In genomic region chr22:35752172-35752832, GRCh38 we compare ENCODE assay signal across 16 cellular contexts. TPM values are rescaled to one million over a fixed set of nuclear protein-coding genes. Genes with fewer than 3 reads are reported as not detected.
DNase-seq lines count a peak whose midpoint lies in the region; TF ChIP-seq lines count a peak whose summit lies in the region.
"Had no signal": no experiment of that assay in that cellular context is flagged by ENCODE, and none has a peak within 500 bp of the region (broad histone marks: within the 10 kb centered on the region; RNA-seq: fewer than 3 reads in every experiment).

No MANE protein-coding gene starts in this region.

- no peak overlapping the region for H2BK15ac ChIP-seq in neuronal stem cell (ENCODE audit: low read length)

- peaks cover 57% of the 10 kb centered on the region for H3K4me1 Mint-ChIP-seq in brain
- H3K4me1 Mint-ChIP-seq: CD4-positive, alpha-beta memory T cell had no signal

- H2BK12ac ChIP-seq in neuronal stem cell (ENCODE audit: low read length): no peak overlapping the region

- 64 to 72% methylated on average over 5 of the region's 5 CpGs for WGBS in GM23248 (ENCODE audit: low coverage in 1 of 2, low lambda C conversion rate in 2 of 2, missing lambda C conversion rate in 2 of 2), 2 experiments
- WGBS in neuronal stem cell (ENCODE audit: extremely low coverage in 2 of 2, insufficient read length in 2 of 2, insufficient replicate concordance in 1 of 2), 2 donors: no CpG with 5 or more reads among the region's 5 CpGs
- WGBS in prostate gland: 66% methylated on average over 5 of the region's 5 CpGs

- peaks cover 31% of the 10 kb centered on the region for H3K36me3 ChIP-seq in GM23248 (ENCODE audit: low read depth)
- H3K36me3 ChIP-seq in neuronal stem cell (replicated peaks in 1 of 2; ENCODE audit: control insufficient read depth in 2 of 2, insufficient read depth in 2 of 2, low read length in 2 of 2): peaks cover 0 to 71% of the 10 kb centered on the region in 2 donors
- H3K36me3 ChIP-seq in prostate gland: no peaks in the 10 kb centered on the region

- no peak overlapping the region for H3K23ac ChIP-seq in neuronal stem cell (ENCODE audit: low read depth, low read length, poor library complexity)

- H3F3A ChIP-seq in GM23248 (ENCODE audit: insufficient read depth): peaks cover 32% of the 10 kb centered on the region

- in situ Hi-C loops in GM23248 (cut with MboI): no loop called here

- peak overlapping the region in 3 of 5 experiments; percentile 60 to 88 (median 83) for H3K27ac Mint-ChIP-seq in brain
- H3K27ac Mint-ChIP-seq: activated CD4-positive, alpha-beta T cell treated with anti-CD3 and anti-CD28 coated beads, Interleukin-2, amount 10 ng/mL, durations not matched to agents 7 days and 5 days; activated T-cell treated with anti-CD3 and anti-CD28 coated beads, Interleukin-2, amount 50 U/mL, for 72 hours; CD4-positive, alpha-beta memory T cell had no signal

- no peak for TF ChIP-seq CTCF in brain (conservative IDR thresholded peaks at IDR 0.05)
- TF ChIP-seq CTCF in prostate gland (IDR thresholded peaks at IDR 0.05): no peak

- H3K4me1 ChIP-seq in GM23248 (ENCODE audit: insufficient read depth) (peaks cover 11% of the 10 kb centered on the region), neuronal stem cell (ENCODE audit: control insufficient read depth in 2 of 2, insufficient read depth in 1 of 2, low read depth in 1 of 2, low read length in 2 of 2) (peaks cover 7 to 17% of the 10 kb centered on the region in 2 donors), prostate gland (replicated peaks) (no peaks in the 10 kb centered on the region)
- H3K4me1 ChIP-seq: ascending aorta had no signal

- H3K27ac ChIP-seq in GM23248 (no peak overlapping the region), neuronal stem cell (replicated peaks; ENCODE audit: low read length) (peak overlapping the region; percentile 71), prostate gland (no peak overlapping the region)
- H3K27ac ChIP-seq: ascending aorta had no signal

- no peak overlapping the region for H2BK5ac ChIP-seq in neuronal stem cell (ENCODE audit: low read length)

- DNase-seq in GM23248: no peak
- DNase-seq in MV-4-11 (lab: John Stamatoyannopoulos, UW): peak; percentile 52
- peak; percentile 48 for DNase-seq in neuronal stem cell (ENCODE audit: low spot score)
- no peak for DNase-seq in prostate gland (ENCODE audit: low spot score)
- DNase-seq in stimulated activated naive CD4-positive, alpha-beta T cell treated with Interleukin-2 at 50 U/mL for 16 hours (lab: John Stamatoyannopoulos, UW): no peak
- no peak for DNase-seq in NCI-H2227 (lab: John Stamatoyannopoulos, UW; ENCODE audit: unreplicated experiment)
- DNase-seq: activated CD4-positive, alpha-beta T cell treated with anti-CD3 and anti-CD28 coated beads, Interleukin-2, amount 10 ng/mL, durations not matched to agents 7 days and 5 days; activated T-cell treated with anti-CD3 and anti-CD28 coated beads, Interleukin-2, amount 50 U/mL, for 72 hours; CD4-positive, alpha-beta memory T cell; foreskin fibroblast; GF-D8; NCI-H146; sigmoid colon; T-helper 1 cell had no signal

- H2AFZ ChIP-seq in GM23248: no peak overlapping the region
- H2AFZ ChIP-seq in neuronal stem cell (ENCODE audit: low read length): no peak overlapping the region

- H4K20me1 ChIP-seq in GM23248 (ENCODE audit: insufficient read depth): no peaks in the 10 kb centered on the region

- TF ChIP-seq POLR2A in prostate gland (IDR thresholded peaks at IDR 0.05): no peak

- no peak overlapping the region for H3K4me2 ChIP-seq in GM23248 (ENCODE audit: unreplicated experiment)
- H3K4me2 ChIP-seq in neuronal stem cell (ENCODE audit: insufficient read depth, low read length, poor library complexity, severe bottlenecking): no peak overlapping the region

- no peak overlapping the region for H3K14ac ChIP-seq in neuronal stem cell (ENCODE audit: low read length)

- H3K27me3 ChIP-seq in GM23248 (replicated peaks; ENCODE audit: insufficient read depth) (no peaks in the 10 kb centered on the region), neuronal stem cell (ENCODE audit: control insufficient read depth in 3 of 3, insufficient read depth in 3 of 3, low read depth in 1 of 3, low read length in 3 of 3) (no peaks in the 10 kb centered on the region), prostate gland (replicated peaks; ENCODE audit: insufficient read depth) (no peaks in the 10 kb centered on the region)
- H3K27me3 ChIP-seq: ascending aorta, sigmoid colon had no signal

- no peak overlapping the region for H3K18ac ChIP-seq in neuronal stem cell (ENCODE audit: low read length)

- H3K4me3 Mint-ChIP-seq in brain: peak overlapping the region in 1 of 5 experiments; percentile 48
- H3K4me3 Mint-ChIP-seq: activated CD4-positive, alpha-beta T cell treated with anti-CD3 and anti-CD28 coated beads, Interleukin-2, amount 10 ng/mL, durations not matched to agents 7 days and 5 days; activated T-cell treated with anti-CD3 and anti-CD28 coated beads, Interleukin-2, amount 50 U/mL, for 72 hours; CD4-positive, alpha-beta memory T cell had no signal

- no peaks in the 10 kb centered on the region for H3K79me1 ChIP-seq in neuronal stem cell (ENCODE audit: low read depth, low read length)

- H3K79me2 ChIP-seq in GM23248 (ENCODE audit: insufficient read depth): peaks cover 53% of the 10 kb centered on the region

- no peak overlapping the region for H2BK120ac ChIP-seq in neuronal stem cell (ENCODE audit: low read depth, low read length)

- no peak overlapping the region for H2AK5ac ChIP-seq in neuronal stem cell (ENCODE audit: low read depth, low read length)

- peaks cover 61% of the 10 kb centered on the region for H3K36me3 Mint-ChIP-seq in brain
- H3K36me3 Mint-ChIP-seq: CD4-positive, alpha-beta memory T cell had no signal

- no peak overlapping the region for H4K91ac ChIP-seq in neuronal stem cell (ENCODE audit: low read depth, low read length, poor library complexity)

- intact Hi-C loops in prostate gland (cut with DNase I): no loop called here

- 0 out of 2 replicates have a peak overlapping the region, but pooled peaks have one; percentile 12 for H3K9ac ChIP-seq in GM23248
- H3K9ac ChIP-seq in neuronal stem cell (ENCODE audit: low read depth, low read length, poor library complexity): no peak overlapping the region

- H3K9me3 Mint-ChIP-seq in brain: no peaks in the 10 kb centered on the region
- H3K9me3 Mint-ChIP-seq: activated CD4-positive, alpha-beta T cell treated with anti-CD3 and anti-CD28 coated beads, Interleukin-2, amount 10 ng/mL, durations not matched to agents 7 days and 5 days; activated T-cell treated with anti-CD3 and anti-CD28 coated beads, Interleukin-2, amount 50 U/mL, for 72 hours; CD4-positive, alpha-beta memory T cell had no signal

- no peaks in the 10 kb centered on the region for H3K9me3 ChIP-seq in GM23248 (ENCODE audit: low read depth)
- no peaks in the 10 kb centered on the region for H3K9me3 ChIP-seq in neuronal stem cell (replicated peaks in 1 of 2; ENCODE audit: control insufficient read depth in 2 of 2, insufficient read depth in 1 of 2, low read depth in 1 of 2, low read length in 2 of 2)
- no peaks in the 10 kb centered on the region for H3K9me3 ChIP-seq in prostate gland
- H3K9me3 ChIP-seq: ascending aorta, sigmoid colon had no signal

- H3K4ac ChIP-seq in neuronal stem cell (ENCODE audit: low read length): no peak overlapping the region

- no peak overlapping the region for H3K4me3 ChIP-seq in GM23248
- H3K4me3 ChIP-seq in neuronal stem cell (ENCODE audit: low read length in 2 of 2): no peak overlapping the region
- H3K4me3 ChIP-seq in prostate gland: no peak overlapping the region
- H3K4me3 ChIP-seq: ascending aorta, sigmoid colon had no signal

- no peak overlapping the region for H4K8ac ChIP-seq in neuronal stem cell (ENCODE audit: low read depth, low read length)

- peaks cover 3% of the 10 kb centered on the region for H3K27me3 Mint-ChIP-seq in brain
- H3K27me3 Mint-ChIP-seq: activated CD4-positive, alpha-beta T cell treated with anti-CD3 and anti-CD28 coated beads, Interleukin-2, amount 10 ng/mL, durations not matched to agents 7 days and 5 days had no signal

- H3K9me2 ChIP-seq in GM23248 (ENCODE audit: insufficient read depth): no peaks in the 10 kb centered on the region

RNA-seq across cellular contexts. Expression of gene APOL5, which starts 34.6 kb away (rescaled TPM):
- not detected in 2 replicates for total RNA-seq in GM23248 (2014; rRNA removed; shearing (Covaris generic))
- polyA plus RNA-seq in GM23248 (2016; fragmentation: Nextera tagmentation; extraction: Ambion mirVana) (not detected in 2 replicates), brain (ENCODE audit: insufficient read depth, low read depth, low replicate concordance) (not detected)
- polyA plus RNA-seq in neuronal stem cell (2013, experiment 1 of 2): not detected
- polyA plus RNA-seq in neuronal stem cell (2013, experiment 2 of 2): not detected
- total RNA-seq in prostate gland: not detected
- total RNA-seq: activated CD4-positive, alpha-beta T cell treated with anti-CD3 and anti-CD28 coated beads, Interleukin-2, amount 10 ng/mL, durations not matched to agents 7 days and 5 days; activated T-cell treated with anti-CD3 and anti-CD28 coated beads, Interleukin-2, amount 50 U/mL, for 72 hours; ascending aorta; CD4-positive, alpha-beta memory T cell; sigmoid colon had no signal
- polyA plus RNA-seq: CD4-positive, alpha-beta memory T cell; sigmoid colon had no signal

Comparison
In these comparisons a context has a peak if more than half of its experiments do, and no peak if none do; other contexts are left out.
1. DNase-seq: peak in MV-4-11 (single experiment) and neuronal stem cell (single experiment); none in GM23248 (single experiment), prostate gland (single experiment), stimulated activated naive CD4-positive, alpha-beta T cell treated with Interleukin-2 at 50 U/mL for 16 hours (single experiment) and NCI-H2227 (single experiment).